10 cellular contexts compared by ENCODE assay signal in genomic region chr22:24157783-24158170, GRCh38. TPM values are rescaled to one million over a fixed set of nuclear protein-coding genes. Genes with fewer than 3 reads are reported as not detected.
DNase-seq lines count a peak whose midpoint lies in the region; ATAC-seq and TF ChIP-seq lines count a peak whose summit lies in the region.
"Had no signal": no experiment of that assay in that cellular context is flagged by ENCODE, and none has a peak within 500 bp of the region (broad histone marks: within the 10 kb centered on the region; RNA-seq: fewer than 3 reads in every experiment).

No MANE protein-coding gene starts in this region.

- H3K9me2 ChIP-seq in Karpas-422 (replicated peaks; ENCODE audit: insufficient read depth, low read length), result no peaks in the 10 kb centered on the region

- in situ Hi-C loops in mammary epithelial cell (cut with MboI; ENCODE audit: low sequenced_read_pairs in 2 of 2), result loop anchor here in 1 of 2 donors (25.0 kb wide), 1 partner anchor 170 kb away; the partner anchor contains the start of gene GSTT2

- no peak for TF ChIP-seq CTCF in mammary epithelial cell (conservative IDR thresholded peaks at IDR 0.05 in 1 of 2, IDR thresholded peaks at IDR 0.05 in 1 of 2; ENCODE audit: extremely low read depth in 1 of 2, insufficient read depth in 1 of 2, low read depth in 1 of 2, low read length in 2 of 2)

- H3K27me3 ChIP-seq in BLaER1 treated with 17β-estradiol and CSF1 and Interleukin-3, amounts not matched to agents 10 nM and 100 nM, result no peaks in the 10 kb centered on the region
- no peaks in the 10 kb centered on the region for H3K27me3 ChIP-seq in Karpas-422 (ENCODE audit: low read length)
- H3K27me3 ChIP-seq in mammary epithelial cell (ENCODE audit: insufficient read depth, low read length), result no peaks in the 10 kb centered on the region

- dilution Hi-C loops in mammary epithelial cell (cut with HindIII; ENCODE audit: low sequenced_read_pairs), result loop anchor here (10.0 kb wide), 1 partner anchor 153 kb away; the partner anchor contains the start of gene GSTT4

- no peaks in the 10 kb centered on the region for H3K9me3 Mint-ChIP-seq in central memory CD8-positive, alpha-beta T cell

- H3K9ac ChIP-seq in BLaER1 treated with 17β-estradiol and CSF1 and Interleukin-3, amounts not matched to agents 10 nM and 100 nM, result peak overlapping the region; percentile 80 to 97 (median 84)
- H3K9ac ChIP-seq in Karpas-422 (ENCODE audit: low read length) (peak overlapping the region; percentile 94), mammary epithelial cell (ENCODE audit: insufficient read depth, low read length) (no peak overlapping the region)

- H3K27ac ChIP-seq in BLaER1 treated with 17β-estradiol and CSF1 and Interleukin-3, amounts not matched to agents 10 nM and 100 nM, result peak overlapping the region in 10 of 11 experiments; percentile 59 to 99 (median 90); a peak in 20 of 22 replicates
- H3K27ac ChIP-seq in Karpas-422 (ENCODE audit: low read length) (peak overlapping the region; percentile 93), mammary epithelial cell (ENCODE audit: insufficient read depth, low read depth, low read length) (no peak overlapping the region)

- H3K79me2 ChIP-seq in Karpas-422 (ENCODE audit: low read length) (peaks cover 52% of the 10 kb centered on the region), mammary epithelial cell (ENCODE audit: insufficient read depth, low read length) (no peaks in the 10 kb centered on the region)

- ATAC-seq in central memory CD8-positive, alpha-beta T cell (replicated peaks; ENCODE audit: extremely low read depth, poor library complexity, severe bottlenecking), result no peak
- no peak for ATAC-seq in HG03571 (IDR thresholded peaks at IDR 0.05; ENCODE audit: unreplicated experiment)

- H3K4me1 Mint-ChIP-seq in central memory CD8-positive, alpha-beta T cell, result peaks cover 83% of the 10 kb centered on the region

- H3K4me3 ChIP-seq in BLaER1 treated with 17β-estradiol and CSF1 and Interleukin-3, amounts not matched to agents 10 nM and 100 nM, result peak overlapping the region; percentile 69 to 93 (median 78); a peak in 19 of 20 replicates
- H3K4me3 ChIP-seq in Karpas-422 (ENCODE audit: low read length), result peak overlapping the region; percentile 78
- H3K4me3 ChIP-seq in mammary epithelial cell (replicated peaks in 1 of 3; ENCODE audit: insufficient read depth in 1 of 3, low read depth in 2 of 3, low read length in 3 of 3), result no peak overlapping the region

- H2AFZ ChIP-seq in Karpas-422 (ENCODE audit: low read length) (no peak overlapping the region), mammary epithelial cell (ENCODE audit: low read depth, low read length) (no peak overlapping the region)

- BruUV-seq in mammary epithelial cell (replicated peaks; lab: Mats Ljungman, UMichigan), result no TSS peak

- CTCF ChIA-PET in mammary epithelial cell (lab: Charles Lee; ENCODE audit: low non-redundant PET), result no interaction called here

- H3K27ac Mint-ChIP-seq in central memory CD8-positive, alpha-beta T cell (ENCODE audit: low read depth), result peak overlapping the region; percentile 84

- H4K20me1 ChIP-seq in BLaER1 treated with 17β-estradiol and CSF1 and Interleukin-3, amounts not matched to agents 10 nM and 100 nM, result peaks cover 32 to 58% (median 55%) of the 10 kb centered on the region in 11 experiments; a peak in 21 of 22 replicates
- H4K20me1 ChIP-seq in Karpas-422 (ENCODE audit: insufficient read depth, low read depth, low read length), result no peaks in the 10 kb centered on the region
- H4K20me1 ChIP-seq in mammary epithelial cell (ENCODE audit: insufficient read depth, low read length), result no peaks in the 10 kb centered on the region

- H3K36me3 ChIP-seq in BLaER1 treated with 17β-estradiol and CSF1 and Interleukin-3, amounts not matched to agents 10 nM and 100 nM, result peaks cover 18 to 41% (median 38%) of the 10 kb centered on the region in 11 experiments; a peak in 21 of 22 replicates
- no peaks in the 10 kb centered on the region for H3K36me3 ChIP-seq in Karpas-422 (ENCODE audit: insufficient read depth, low read length)
- no peaks in the 10 kb centered on the region for H3K36me3 ChIP-seq in mammary epithelial cell (ENCODE audit: insufficient read depth, low read length)

- no peaks in the 10 kb centered on the region for H3K27me3 Mint-ChIP-seq in central memory CD8-positive, alpha-beta T cell

- H3K36me3 Mint-ChIP-seq in central memory CD8-positive, alpha-beta T cell (ENCODE audit: insufficient read depth), result peaks cover 14% of the 10 kb centered on the region

- intact Hi-C loops in mammary epithelial cell (cut with micrococcal nuclease), result loop anchor here (5.0 kb wide), 1 partner anchor 50 kb away; no protein-coding TSS in a partner anchor

- no peaks in the 10 kb centered on the region for H3K9me3 ChIP-seq in BLaER1 treated with 17β-estradiol and CSF1 and Interleukin-3, amounts not matched to agents 10 nM and 100 nM (replicated peaks in 1 of 11)
- H3K9me3 ChIP-seq in Karpas-422 (ENCODE audit: low read length) (no peaks in the 10 kb centered on the region), mammary epithelial cell (replicated peaks; ENCODE audit: insufficient read depth, low read length) (no peaks in the 10 kb centered on the region)

- H3K4me3 Mint-ChIP-seq in central memory CD8-positive, alpha-beta T cell, result peak overlapping the region; percentile 93

- peaks cover 60 to 83% (median 71%) of the 10 kb centered on the region in 10 experiments for H3K4me1 ChIP-seq in BLaER1 treated with 17β-estradiol and CSF1 and Interleukin-3, amounts not matched to agents 10 nM and 100 nM
- H3K4me1 ChIP-seq in Karpas-422 (ENCODE audit: low read length) (peaks cover 76% of the 10 kb centered on the region), mammary epithelial cell (ENCODE audit: insufficient read depth, low read length) (peaks cover 30% of the 10 kb centered on the region)

- 53% methylated on average over 4 of the region's 11 CpGs for WGBS in mammary epithelial cell (ENCODE audit: low coverage, missing lambda C conversion rate)

- H3K4me2 ChIP-seq in BLaER1 treated with 17β-estradiol and CSF1 and Interleukin-3, amounts not matched to agents 10 nM and 100 nM, result peak overlapping the region; percentile 92 to 100 (median 96)
- H3K4me2 ChIP-seq in Karpas-422 (ENCODE audit: low read depth, low read length, poor library complexity, severe bottlenecking) (peak overlapping the region; percentile 91), mammary epithelial cell (ENCODE audit: insufficient read depth, low read depth, low read length) (no peak overlapping the region)

- DNase-seq in Karpas-422 (no peak), nucleus accumbens (lab: John Stamatoyannopoulos, UW) (peak in 35 of 56 donors; percentile 12 to 82 (median 44)), COR-L47 (lab: John Stamatoyannopoulos, UW) (no peak), cortex of kidney (lab: John Stamatoyannopoulos, UW) (no peak), mammary epithelial cell (no peak)
- DNase-seq in central memory CD8-positive, alpha-beta T cell (ENCODE audit: low spot score in 2 of 2), result no peak
- DNase-seq: left cardiac atrium, NCI-H526 treated with DMSO at 0.1 percent for 48 hours had no signal

RNA-seq across cellular contexts. Expression of gene SUSD2, which starts 23.5 kb away (rescaled TPM):
- 0.14 and 0.26 TPM in 2 replicates for total RNA-seq in Karpas-422 (2014; rRNA removed; shearing (Covaris generic); ENCODE audit: low replicate concordance)
- total RNA-seq in mammary epithelial cell, result 1 to 10 TPM; 1.0 to 2.8 TPM
- 0.22 TPM for polyA plus RNA-seq in mammary epithelial cell
- 0.10 TPM for polyA minus RNA-seq in mammary epithelial cell

Comparison
In these comparisons a context has a peak if more than half of its experiments do, and no peak if none do; other contexts are left out.
1. H3K4me3 ChIP-seq: peak in BLaER1 treated with 17β-estradiol and CSF1 and Interleukin-3, amounts not matched to agents 10 nM and 100 nM (10 of 10) and Karpas-422 (single experiment); none in mammary epithelial cell (0 of 3).
2. DNase-seq: peak in nucleus accumbens (35 of 56); none in Karpas-422 (single experiment), central memory CD8-positive, alpha-beta T cell (0 of 2), COR-L47 (single experiment), cortex of kidney (single experiment) and mammary epithelial cell (single experiment).